ENCODE assay signal across 8 cellular contexts in genomic region chr20:17610566-17611289, GRCh38. TPM values are rescaled to one million over a fixed set of nuclear protein-coding genes. Genes with fewer than 3 reads are reported as not detected.
DNase-seq lines count a peak whose midpoint lies in the region; ATAC-seq and TF ChIP-seq lines count a peak whose summit lies in the region.

No MANE protein-coding gene starts in this region.

- TF ChIP-seq CTCF in chondrocyte (IDR thresholded peaks at IDR 0.05), result no peak
- no peak for TF ChIP-seq CTCF in nephron progenitor cell (IDR thresholded peaks at IDR 0.05)
- no peak for TF ChIP-seq CTCF in gastrocnemius medialis (IDR thresholded peaks at IDR 0.05 in 4 of 5, conservative IDR thresholded peaks at IDR 0.05 in 1 of 5)

- peaks cover 37% of the 10 kb centered on the region for H3K4me1 ChIP-seq in CD4-positive, CD25-positive, alpha-beta regulatory T cell (ENCODE audit: control insufficient read depth, insufficient read depth, low read length, poor library complexity, severe bottlenecking)
- H3K4me1 ChIP-seq in gastrocnemius medialis, result peaks cover 0 to 7% of the 10 kb centered on the region in 2 donors

- peak overlapping the region; percentile 7 to 77 (median 65) for H3K4me3 Mint-ChIP-seq in CD4-positive, CD25-positive, alpha-beta regulatory T cell
- H3K4me3 Mint-ChIP-seq in chondrocyte (ENCODE audit: unreplicated experiment) (no peak overlapping the region), nephron progenitor cell (no peak overlapping the region)

- peaks cover 4 to 40% (median 20%) of the 10 kb centered on the region in 4 donors for H3K4me1 Mint-ChIP-seq in CD4-positive, CD25-positive, alpha-beta regulatory T cell
- H3K4me1 Mint-ChIP-seq in chondrocyte (ENCODE audit: low read depth) (peaks cover 73% of the 10 kb centered on the region), nephron progenitor cell (peaks cover 11% of the 10 kb centered on the region)

- H3K27ac ChIP-seq in CD4-positive, CD25-positive, alpha-beta regulatory T cell (ENCODE audit: insufficient read depth, low read length, poor library complexity, severe bottlenecking), result peak overlapping the region; percentile 66
- peak overlapping the region in 2 of 4 donors; percentile 10 to 41 for H3K27ac ChIP-seq in gastrocnemius medialis

- H3K9me3 ChIP-seq in CD4-positive, CD25-positive, alpha-beta regulatory T cell (ENCODE audit: control insufficient read depth in 2 of 2, low read length in 2 of 2), result no peaks in the 10 kb centered on the region
- no peaks in the 10 kb centered on the region for H3K9me3 ChIP-seq in gastrocnemius medialis

- DNase-seq in CD4-positive, CD25-positive, alpha-beta regulatory T cell, result peak in 2 of 3 donors; percentile 74 to 91
- DNase-seq in activated CD4-positive, CD25-positive, alpha-beta regulatory T cell treated with anti-CD3 and anti-CD28 coated beads, Interleukin-2, amount 50 U/mL, for 16 hours (ENCODE audit: low read depth, low spot score), result peak; percentile 32
- peak; percentile 90 for DNase-seq in chondrocyte (ENCODE audit: low spot score)
- DNase-seq in nephron progenitor cell, result no peak
- DNase-seq in gastrocnemius medialis, result no peak
- no peak for DNase-seq in SK-N-DZ (ENCODE audit: low spot score)
- DNase-seq in NCI-H187 (lab: John Stamatoyannopoulos, UW), result no peak

- intact Hi-C loops in gastrocnemius medialis (cut with DNase I; ENCODE audit: low total_unique reads), result loop anchor here (5.0 kb wide), 1 partner anchor 38 kb away; the partner anchor contains the start of gene DSTN

- H3K4me3 ChIP-seq in CD4-positive, CD25-positive, alpha-beta regulatory T cell (ENCODE audit: low read depth, low read length), result peak overlapping the region; percentile 55
- no peak overlapping the region for H3K4me3 ChIP-seq in gastrocnemius medialis

- H3K9me3 Mint-ChIP-seq in CD4-positive, CD25-positive, alpha-beta regulatory T cell, result no peaks in the 10 kb centered on the region
- H3K9me3 Mint-ChIP-seq in chondrocyte (ENCODE audit: low read depth) (no peaks in the 10 kb centered on the region), nephron progenitor cell (no peaks in the 10 kb centered on the region)

- H3K27ac Mint-ChIP-seq in CD4-positive, CD25-positive, alpha-beta regulatory T cell, result peak overlapping the region; percentile 87 to 95 (median 89)
- peak overlapping the region; percentile 99 for H3K27ac Mint-ChIP-seq in chondrocyte (ENCODE audit: unreplicated experiment)
- peak overlapping the region; percentile 94 for H3K27ac Mint-ChIP-seq in nephron progenitor cell

- no peaks in the 10 kb centered on the region for H3K27me3 ChIP-seq in CD4-positive, CD25-positive, alpha-beta regulatory T cell (ENCODE audit: control insufficient read depth, insufficient read depth, low read length)
- no peaks in the 10 kb centered on the region for H3K27me3 ChIP-seq in gastrocnemius medialis

- no peaks in the 10 kb centered on the region for H3K27me3 Mint-ChIP-seq in CD4-positive, CD25-positive, alpha-beta regulatory T cell
- no peaks in the 10 kb centered on the region for H3K27me3 Mint-ChIP-seq in chondrocyte (ENCODE audit: low read depth)
- no peaks in the 10 kb centered on the region for H3K27me3 Mint-ChIP-seq in nephron progenitor cell (ENCODE audit: low read depth, poor library complexity)

- in situ Hi-C loops in gastrocnemius medialis (cut with MboI; ENCODE audit: low sequenced_read_pairs in 4 of 4), result no loop called here

- no peak for TF ChIP-seq POLR2A in gastrocnemius medialis (IDR thresholded peaks at IDR 0.05)

- ATAC-seq in CD4-positive, CD25-positive, alpha-beta regulatory T cell (ENCODE audit: low read depth in 2 of 2), result peak; percentile 91
- ATAC-seq in GM19035 (IDR thresholded peaks at IDR 0.05; ENCODE audit: unreplicated experiment), result no peak
- no peak for ATAC-seq in gastrocnemius medialis

- peaks cover 6% of the 10 kb centered on the region for H3K36me3 Mint-ChIP-seq in CD4-positive, CD25-positive, alpha-beta regulatory T cell
- peaks cover 28% of the 10 kb centered on the region for H3K36me3 Mint-ChIP-seq in chondrocyte (ENCODE audit: low read depth)
- H3K36me3 Mint-ChIP-seq in nephron progenitor cell (ENCODE audit: low read depth), result peaks cover 8% of the 10 kb centered on the region

- peaks cover 11% of the 10 kb centered on the region for H3K36me3 ChIP-seq in CD4-positive, CD25-positive, alpha-beta regulatory T cell (ENCODE audit: control insufficient read depth, insufficient read depth, low read length)
- H3K36me3 ChIP-seq in gastrocnemius medialis, result no peaks in the 10 kb centered on the region

RNA-seq across cellular contexts. Expression of gene DSTN, which starts 40.9 kb away (rescaled TPM):
- total RNA-seq in CD4-positive, CD25-positive, alpha-beta regulatory T cell, result 50.6 TPM
- polyA plus RNA-seq in CD4-positive, CD25-positive, alpha-beta regulatory T cell, result 100 to 1,000 TPM in 3 of 4 donors, 10 to 100 TPM in 1; 93.9 to 145 (median 116) TPM
- total RNA-seq in chondrocyte (878 to 1,290 TPM (median 1,265 TPM) in 3 replicates), gastrocnemius medialis (100 to 1,000 TPM in 1 of 4 donors, 10 to 100 TPM in 3; 79.2 to 128 (median 88.5) TPM)
- 135 and 162 TPM in 2 replicates for polyA plus RNA-seq in SK-N-DZ (2014; cell fraction: cytosol; rRNA removed)
- polyA plus RNA-seq in SK-N-DZ (2014; cell fraction: nucleus; rRNA removed), result 67.2 and 68.3 TPM in 2 replicates

Comparison
In these comparisons a context has a peak if more than half of its experiments do, and no peak if none do; other contexts are left out.
1. ATAC-seq: peak in CD4-positive, CD25-positive, alpha-beta regulatory T cell (2 of 2); none in GM19035 (single experiment) and gastrocnemius medialis (0 of 2).
2. DNase-seq: peak in CD4-positive, CD25-positive, alpha-beta regulatory T cell (2 of 3), activated CD4-positive, CD25-positive, alpha-beta regulatory T cell treated with anti-CD3 and anti-CD28 coated beads, Interleukin-2, amount 50 U/mL, for 16 hours (single experiment) and chondrocyte (single experiment); none in nephron progenitor cell (single experiment), gastrocnemius medialis (0 of 2), SK-N-DZ (single experiment) and NCI-H187 (0 of 2).
3. H3K4me3 Mint-ChIP-seq: peak in CD4-positive, CD25-positive, alpha-beta regulatory T cell (4 of 4); none in chondrocyte (single experiment) and nephron progenitor cell (single experiment).
4. Peak in every context shown above with its lines, with median percentiles within 50 percentile points of each other: H3K27ac Mint-ChIP-seq.